In the genomic region with DNA sequence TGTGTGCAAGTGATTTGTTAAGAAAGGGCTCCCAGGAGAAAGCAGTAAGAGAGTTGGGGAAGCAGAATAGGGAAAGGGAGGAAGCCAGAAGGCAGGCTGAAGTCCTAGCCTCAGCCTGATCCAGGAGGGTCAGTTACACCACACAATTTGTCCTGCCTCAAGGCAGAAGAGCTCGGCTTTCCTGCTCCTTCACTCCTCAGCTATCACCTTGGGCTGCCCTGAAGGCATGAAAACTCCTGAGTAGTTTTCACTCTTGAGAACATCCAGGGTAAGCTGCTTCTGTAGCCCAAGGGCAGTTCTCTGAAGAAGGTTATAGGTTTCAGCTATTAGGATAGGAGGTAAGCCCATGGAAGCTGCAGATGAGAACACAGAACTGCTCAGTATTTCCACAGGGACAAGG, we compare ENCODE assay signal across 26 cellular contexts.
"Had no signal": no experiment of that assay in that cellular context is flagged by ENCODE, and none has a peak within 500 bp of the region (broad histone marks: within the 10 kb centered on the region; RNA-seq: fewer than 3 reads in every experiment).

No MANE protein-coding gene starts in this region.

- H3K27ac ChIP-seq: heart left ventricle, left ventricle myocardium inferior, pancreas, prostate gland, skin epidermis, stomach, testis, thyroid gland, transverse colon, upper lobe of right lung had no signal

- ATAC-seq: heart left ventricle; pancreas; right cardiac atrium; sciatic nerve; stimulated activated naive B cell treated with anti-CD40 and anti-IgM and Interleukin-4, amounts not matched to agents 10 μg/mL and 1 μg/mL and 100 μg/mL, for 72 hours; stimulated activated naive CD8-positive, alpha-beta T cell treated with anti-CD3 and anti-CD28 coated beads, Interleukin-15, Interleukin-2, amounts not matched to agents 100 U/mL and 50 U/mL, for 24 hours; upper lobe of right lung had no signal

- H3K36me3 ChIP-seq: heart left ventricle, left ventricle myocardium inferior, pancreas, prostate gland, stomach, thyroid gland, transverse colon, upper lobe of right lung had no signal

- H3K27ac Mint-ChIP-seq: immature natural killer cell; nephron; stimulated activated naive B cell treated with anti-CD40 and anti-IgM and Interleukin-4, amounts not matched to agents 10 μg/mL and 1 μg/mL and 100 μg/mL, for 72 hours had no signal

- H3K4me1 Mint-ChIP-seq: immature natural killer cell had no signal

- H3K4me3 Mint-ChIP-seq: immature natural killer cell; nephron; stimulated activated naive B cell treated with anti-CD40 and anti-IgM and Interleukin-4, amounts not matched to agents 10 μg/mL and 1 μg/mL and 100 μg/mL, for 72 hours had no signal

- H3K36me3 Mint-ChIP-seq: immature natural killer cell; naive thymus-derived CD8-positive, alpha-beta T cell; stimulated activated naive B cell treated with anti-CD40 and anti-IgM and Interleukin-4, amounts not matched to agents 10 μg/mL and 1 μg/mL and 100 μg/mL, for 72 hours had no signal

- H3K9me3 Mint-ChIP-seq: immature natural killer cell; naive thymus-derived CD8-positive, alpha-beta T cell; nephron had no signal

- H3K27me3 Mint-ChIP-seq: naive thymus-derived CD8-positive, alpha-beta T cell; stimulated activated naive B cell treated with anti-CD40 and anti-IgM and Interleukin-4, amounts not matched to agents 10 μg/mL and 1 μg/mL and 100 μg/mL, for 72 hours had no signal

- H3K9me3 ChIP-seq: heart left ventricle, pancreas, prostate gland, stomach, testis, thyroid gland, transverse colon, upper lobe of right lung had no signal

- DNase-seq: heart left ventricle; hypothalamus; immature natural killer cell; left ventricle myocardium inferior; naive thymus-derived CD8-positive, alpha-beta T cell; nucleus accumbens; pancreas; posterior cingulate gyrus; retina; right cardiac atrium; stimulated activated CD4-positive, alpha-beta T cell treated with anti-CD3 and anti-CD28 coated beads, Interleukin-12 subunit alpha, Interleukin-12 subunit beta, amount 100 ng/mL, for 4 hours; stimulated activated CD4-positive, alpha-beta T cell treated with anti-CD3 and anti-CD28 coated beads, Interleukin-15, amount 100 ng/mL, for 24 hours; stimulated activated CD4-positive, alpha-beta T cell treated with anti-CD3 and anti-CD28 coated beads, Interleukin-2, amount 100 ng/mL, for 24 hours; stimulated activated CD4-positive, alpha-beta T cell treated with anti-CD3 and anti-CD28 coated beads, Interleukin-4, amount 100 ng/mL, for 1 hour; stimulated activated naive B cell treated with anti-CD40 and anti-IgM and Interleukin-4, amounts not matched to agents 10 μg/mL and 1 μg/mL and 100 μg/mL, for 72 hours; stimulated activated naive CD8-positive, alpha-beta T cell treated with anti-CD3 and anti-CD28 coated beads, Interleukin-15, Interleukin-2, amounts not matched to agents 100 U/mL and 50 U/mL, for 24 hours; stomach; testis; thyroid gland; transverse colon; upper lobe of right lung had no signal

- H3K4me3 ChIP-seq: heart left ventricle, left ventricle myocardium inferior, lung, pancreas, prostate gland, skin epidermis, stomach, testis, thyroid gland, transverse colon, upper lobe of right lung had no signal

- H3K4me1 ChIP-seq: heart left ventricle, left ventricle myocardium inferior, pancreas, prostate gland, stomach, testis, thyroid gland, upper lobe of right lung had no signal

- H3K27me3 ChIP-seq: heart left ventricle, pancreas, stomach, testis, thyroid gland, transverse colon, upper lobe of right lung had no signal
